In genomic region chr9:120715331-120715924, GRCh38 we compare ENCODE assay signal across 8 cellular contexts. TPM values are rescaled to one million over a fixed set of nuclear protein-coding genes. Genes with fewer than 3 reads are reported as not detected.
DNase-seq lines count a peak whose midpoint lies in the region; ATAC-seq, FAIRE-seq and TF ChIP-seq lines count a peak whose summit lies in the region.

No MANE protein-coding gene starts in this region.

- H3K4me1 Mint-ChIP-seq in CD8-positive, alpha-beta T cell (ENCODE audit: low read depth), result peaks cover 33% of the 10 kb centered on the region
- H3K4me1 Mint-ChIP-seq in chondrocyte (ENCODE audit: low read depth), result peaks cover 42% of the 10 kb centered on the region

- no peak overlapping the region for H3K27ac ChIP-seq in CD8-positive, alpha-beta T cell (ENCODE audit: low read depth, low read length)
- peak overlapping the region in 1 of 2 donors; percentile 95 for H3K27ac ChIP-seq in left lung
- peak overlapping the region in 2 of 3 donors; percentile 82 to 83 for H3K27ac ChIP-seq in thyroid gland
- H3K27ac ChIP-seq in small intestine (ENCODE audit: low read depth in 1 of 2, low read length in 1 of 2), result peak overlapping the region in 1 of 2 donors; percentile 90

- TF ChIP-seq POLR2A in thyroid gland (IDR thresholded peaks at IDR 0.05), result no peak

- no peaks in the 10 kb centered on the region for H3K9me3 ChIP-seq in CD8-positive, alpha-beta T cell (ENCODE audit: low read length)
- H3K9me3 ChIP-seq in MG63 (no peaks in the 10 kb centered on the region), left lung (no peaks in the 10 kb centered on the region), thyroid gland (no peaks in the 10 kb centered on the region), small intestine (ENCODE audit: control insufficient read depth, low read depth) (no peaks in the 10 kb centered on the region)

- TF ChIP-seq CTCF in CD8-positive, alpha-beta T cell (IDR thresholded peaks at IDR 0.05), result no peak
- TF ChIP-seq CTCF in chondrocyte (IDR thresholded peaks at IDR 0.05), result no peak
- no peak for TF ChIP-seq CTCF in left lung (IDR thresholded peaks at IDR 0.05)
- TF ChIP-seq CTCF in thyroid gland (IDR thresholded peaks at IDR 0.05), result no peak

- CTCF ChIA-PET in CD8-positive, alpha-beta T cell (lab: Charles Lee), result interaction anchor here (1.4 kb wide), 1 partner anchor 41 kb away, joined by 4 read pairs; no protein-coding TSS in a partner anchor

- DNase-seq in CD8-positive, alpha-beta T cell, result no peak
- DNase-seq in MG63, result peak; percentile 83
- DNase-seq in chondrocyte (ENCODE audit: low spot score), result no peak
- DNase-seq in left lung, result peak; percentile 53 to 67
- DNase-seq in thyroid gland, result peak; percentile 25 to 29
- no peak for DNase-seq in NCI-H1930 (lab: John Stamatoyannopoulos, UW)
- no peak for DNase-seq in SHP77 treated with DMSO at 0.1 percent for 48 hours (lab: John Stamatoyannopoulos, UW)
- no peak for DNase-seq in small intestine

- 58 to 87% methylated on average over 10 to 14 of the region's 14 CpGs for WGBS in thyroid gland, 2 donors
- WGBS in small intestine, 3 donors, result 57 to 75% (median 62%) methylated on average over 14 of the region's 14 CpGs

- peak overlapping the region; percentile 82 for H3K4me3 Mint-ChIP-seq in CD8-positive, alpha-beta T cell
- H3K4me3 Mint-ChIP-seq in chondrocyte (ENCODE audit: unreplicated experiment), result peak overlapping the region; percentile 77

- FAIRE-seq in small intestine (lab: Jason Lieb, UNC), result no peak

- intact Hi-C loops in CD8-positive, alpha-beta T cell (cut with DNase I, micrococcal nuclease), result loop anchor here (2.0 to 10.0 kb wide), 4 partner anchors 77 to 1379 kb away; partner anchors contain the start of genes FBXW2 (in 2 of the 2), STOM (in 1 of the 2) and TTLL11 (in 1 of the 2)
- intact Hi-C loops in left lung (cut with DNase I) (no loop called here), thyroid gland (cut with DNase I) (no loop called here)

- no peaks in the 10 kb centered on the region for H3K9me3 Mint-ChIP-seq in CD8-positive, alpha-beta T cell
- no peaks in the 10 kb centered on the region for H3K9me3 Mint-ChIP-seq in chondrocyte (ENCODE audit: low read depth)

- POLR2A ChIA-PET in CD8-positive, alpha-beta T cell (lab: Charles Lee), result interaction anchor here (0.9 kb wide), 1 partner anchor 128 kb away, joined by 3 read pairs; no protein-coding TSS in a partner anchor

- ATAC-seq in CD8-positive, alpha-beta T cell, result no peak
- no peak for ATAC-seq in left lung

- H3K36me3 Mint-ChIP-seq in CD8-positive, alpha-beta T cell, result no peaks in the 10 kb centered on the region
- H3K36me3 Mint-ChIP-seq in chondrocyte (ENCODE audit: low read depth), result no peaks in the 10 kb centered on the region

- H3K4me3 ChIP-seq in CD8-positive, alpha-beta T cell (ENCODE audit: low read depth, low read length), result peak overlapping the region; percentile 92
- H3K4me3 ChIP-seq in MG63 (no peak overlapping the region; the same call in 1 of the 2 replicates), left lung (peak overlapping the region; percentile 82 to 88), thyroid gland (replicated peaks in 1 of 3) (peak overlapping the region in 1 of 3 donors; percentile 87), small intestine (ENCODE audit: low read depth in 1 of 2, low read length in 2 of 2) (no peak overlapping the region)

- no peaks in the 10 kb centered on the region for H3K27me3 ChIP-seq in CD8-positive, alpha-beta T cell (ENCODE audit: insufficient read depth, low read length)
- H3K27me3 ChIP-seq in MG63 (no peaks in the 10 kb centered on the region), left lung (no peaks in the 10 kb centered on the region), thyroid gland (no peaks in the 10 kb centered on the region), small intestine (ENCODE audit: control insufficient read depth in 2 of 2, insufficient read depth in 2 of 2, low read length in 2 of 2) (no peaks in the 10 kb centered on the region)

- no peaks in the 10 kb centered on the region for H3K27me3 Mint-ChIP-seq in CD8-positive, alpha-beta T cell (ENCODE audit: low read depth)
- H3K27me3 Mint-ChIP-seq in chondrocyte (ENCODE audit: low read depth), result no peaks in the 10 kb centered on the region

- peaks cover 36% of the 10 kb centered on the region for H3K4me1 ChIP-seq in CD8-positive, alpha-beta T cell (ENCODE audit: insufficient read depth, low read length)
- H3K4me1 ChIP-seq in left lung (peaks cover 18 to 34% of the 10 kb centered on the region in 2 donors), thyroid gland (peaks cover 9 to 18% of the 10 kb centered on the region in 2 donors), small intestine (ENCODE audit: control insufficient read depth in 2 of 2, insufficient read depth in 1 of 2, low read depth in 1 of 2, low read length in 1 of 2) (peaks cover 0 to 4% of the 10 kb centered on the region in 2 donors)

- H3K36me3 ChIP-seq in CD8-positive, alpha-beta T cell (ENCODE audit: insufficient read depth, low read length), result no peaks in the 10 kb centered on the region
- no peaks in the 10 kb centered on the region for H3K36me3 ChIP-seq in MG63
- H3K36me3 ChIP-seq in left lung, result no peaks in the 10 kb centered on the region
- no peaks in the 10 kb centered on the region for H3K36me3 ChIP-seq in thyroid gland
- no peaks in the 10 kb centered on the region for H3K36me3 ChIP-seq in small intestine (ENCODE audit: control insufficient read depth in 2 of 2, insufficient read depth in 2 of 2, low read length in 2 of 2)

- H3K27ac Mint-ChIP-seq in CD8-positive, alpha-beta T cell, result no peak overlapping the region
- H3K27ac Mint-ChIP-seq in chondrocyte (ENCODE audit: unreplicated experiment), result no peak overlapping the region

RNA-seq across cellular contexts. Expression of gene MEGF9, which starts 1.2 kb away (rescaled TPM):
- 1 to 10 TPM; 3.0 to 3.1 TPM for total RNA-seq in CD8-positive, alpha-beta T cell
- total RNA-seq in MG63 (2014; rRNA removed; shearing (Covaris generic); ENCODE audit: low replicate concordance), result 2.7 and 4.1 TPM in 2 replicates
- total RNA-seq in chondrocyte, result 20.6 to 23.2 TPM (median 21.2 TPM) in 3 replicates
- total RNA-seq in left lung, result 100 to 1,000 TPM in 1 of 2 donors, 10 to 100 TPM in 1; 75.1 to 103 TPM
- total RNA-seq in thyroid gland, result 100 to 1,000 TPM in 3 of 4 donors, 10 to 100 TPM in 1; 65.2 to 194 (median 138) TPM
- polyA plus RNA-seq in small intestine, result 1 to 10 TPM; 3.0 to 6.4 (median 3.8) TPM

Comparison
In these comparisons a context has a peak if more than half of its experiments do, and no peak if none do; other contexts are left out.
1. DNase-seq: peak in MG63 (single experiment), left lung (2 of 2) and thyroid gland (2 of 2); none in CD8-positive, alpha-beta T cell (0 of 7), chondrocyte (single experiment), NCI-H1930 (0 of 2), SHP77 treated with DMSO at 0.1 percent for 48 hours (single experiment) and small intestine (single experiment).
2. H3K4me3 ChIP-seq: peak in CD8-positive, alpha-beta T cell (single experiment) and left lung (2 of 2); none in MG63 (single experiment) and small intestine (0 of 2).
3. intact Hi-C loops: an anchor here in CD8-positive, alpha-beta T cell (2.0 to 10.0 kb wide); none called in left lung and thyroid gland.